ENCODE assay signal across 1 cellular context in genomic region chr16:10923650-10924214, GRCh38.
TF ChIP-seq lines count a peak whose summit lies in the region.

No MANE protein-coding gene starts in this region.

TF ChIP-seq in SK-N-SH, 30 proteins besides CTCF, POLR2A, EP300 and RAD21:
- TF ChIP-seq REST (IDR thresholded peaks at IDR 0.05; ENCODE audit: low read depth, low read length) (no peak), POLR2AphosphoS5 (IDR thresholded peaks at IDR 0.05; ENCODE audit: low read depth, low read length) (no peak), RFX5 (IDR thresholded peaks at IDR 0.05; ENCODE audit: low read length) (no peak), USF1 (IDR thresholded peaks at IDR 0.05; ENCODE audit: borderline replicate concordance, low read depth) (no peak), RCOR1 (IDR thresholded peaks at IDR 0.05; ENCODE audit: low read length) (no peak)
